In genomic region chr5:92659246-92659645, GRCh38 we compare ENCODE assay signal across 23 cellular contexts.
"Had no signal": no experiment of that assay in that cellular context is flagged by ENCODE, and none has a peak within 500 bp of the region (broad histone marks: within the 10 kb centered on the region; RNA-seq: fewer than 3 reads in every experiment).

No MANE protein-coding gene starts in this region.

- H3K27me3 Mint-ChIP-seq: naive thymus-derived CD4-positive, alpha-beta T cell had no signal

- H3K9me3 Mint-ChIP-seq: endodermal cell had no signal

- H3K27ac ChIP-seq: colonic mucosa, heart right ventricle, psoas muscle, right atrium auricular region, sigmoid colon, skin epidermis, suprapubic skin, thyroid gland, upper lobe of left lung, uterus had no signal

- DNase-seq: colonic mucosa; dermis blood vessel endothelial cell; endodermal cell; heart right ventricle; hypothalamus; kidney glomerular epithelial cell; mammary epithelial cell; naive thymus-derived CD4-positive, alpha-beta T cell; psoas muscle; sigmoid colon; stimulated activated CD4-positive, alpha-beta T cell treated with anti-CD3 and anti-CD28 coated beads, Interleukin-12 subunit alpha, Interleukin-12 subunit beta, amount 100 ng/mL, for 4 hours; stimulated activated naive CD8-positive, alpha-beta T cell treated with anti-CD3 and anti-CD28 coated beads, Interleukin-15, Interleukin-2, amounts not matched to agents 100 U/mL and 50 U/mL, for 24 hours; upper lobe of left lung; uterus had no signal

- H3K27me3 ChIP-seq: colonic mucosa, heart right ventricle, right atrium auricular region, sigmoid colon, suprapubic skin, thyroid gland, upper lobe of left lung, uterus had no signal

- H3K27ac Mint-ChIP-seq: endodermal cell; naive thymus-derived CD4-positive, alpha-beta T cell had no signal

- ATAC-seq: heart right ventricle; left lobe of liver; naive thymus-derived CD4-positive, alpha-beta T cell; psoas muscle; stimulated activated naive CD8-positive, alpha-beta T cell treated with anti-CD3 and anti-CD28 coated beads, Interleukin-15, Interleukin-2, amounts not matched to agents 100 U/mL and 50 U/mL, for 24 hours had no signal

- H3K9me3 ChIP-seq: colonic mucosa, heart right ventricle, psoas muscle, right atrium auricular region, sigmoid colon, suprapubic skin, thyroid gland, upper lobe of left lung, uterus had no signal

- H3K4me3 ChIP-seq: colonic mucosa, heart right ventricle, psoas muscle, right atrium auricular region, sigmoid colon, skin epidermis, suprapubic skin, thyroid gland, upper lobe of left lung, uterus had no signal

- H3K4me3 Mint-ChIP-seq: endodermal cell; naive thymus-derived CD4-positive, alpha-beta T cell; neural crest cell had no signal

- H3K36me3 ChIP-seq: colonic mucosa, heart right ventricle, right atrium auricular region, sigmoid colon, suprapubic skin, thyroid gland, upper lobe of left lung, uterus had no signal

- H3K4me1 ChIP-seq: colonic mucosa, heart right ventricle, psoas muscle, right atrium auricular region, sigmoid colon, suprapubic skin, thyroid gland, upper lobe of left lung, uterus had no signal

- H3K36me3 Mint-ChIP-seq: naive thymus-derived CD4-positive, alpha-beta T cell had no signal

- H3K4me1 Mint-ChIP-seq: endodermal cell; naive thymus-derived CD4-positive, alpha-beta T cell had no signal

- FAIRE-seq: endothelial cell of umbilical vein, frontal cortex, islet of Langerhans had no signal
